Comparison of ENCODE assay signal across 9 cellular contexts in the genomic region with DNA sequence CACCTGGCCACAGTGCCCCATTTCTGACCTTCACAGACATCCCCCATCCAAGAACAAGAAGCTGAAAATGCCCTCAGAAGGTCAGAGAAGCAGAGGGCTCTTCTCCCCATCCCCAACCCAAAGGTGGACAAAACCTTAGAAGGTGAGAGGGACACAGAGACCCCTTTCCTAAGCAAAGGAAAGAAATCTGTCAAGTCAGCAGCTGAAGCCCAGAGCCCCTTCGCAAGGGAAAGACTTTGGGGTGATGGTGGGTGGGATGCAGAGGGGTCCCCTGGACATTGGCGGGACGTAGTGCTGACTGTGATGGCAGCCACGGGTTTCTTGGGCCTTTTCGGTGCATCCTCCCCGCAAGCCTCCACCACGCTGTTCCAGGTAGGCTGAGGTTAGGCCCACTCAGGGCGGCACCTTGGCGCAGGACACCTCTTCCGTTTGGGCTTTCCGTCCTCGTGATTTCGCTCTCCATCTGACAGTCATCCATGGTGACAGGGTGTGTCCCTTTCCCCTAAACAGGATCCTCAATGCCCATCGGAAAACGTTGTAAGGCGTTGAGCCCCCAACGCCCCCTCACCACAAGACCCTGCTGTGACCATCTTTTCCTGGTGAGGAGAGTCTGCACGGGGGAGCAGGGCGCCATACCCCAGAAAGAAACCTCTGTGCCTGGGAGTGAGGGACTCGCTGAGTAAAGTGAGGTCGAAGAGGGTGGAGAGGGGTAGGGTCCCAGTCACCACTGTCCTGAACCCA. TPM values are rescaled to one million over a fixed set of nuclear protein-coding genes. Genes with fewer than 3 reads are reported as not detected.
DNase-seq lines count a peak whose midpoint lies in the region; ATAC-seq, FAIRE-seq and TF ChIP-seq lines count a peak whose summit lies in the region.
"Had no signal": no experiment of that assay in that cellular context is flagged by ENCODE, and none has a peak within 500 bp of the region (broad histone marks: within the 10 kb centered on the region; RNA-seq: fewer than 3 reads in every experiment).

No MANE protein-coding gene starts in this region.

- TF ChIP-seq CTCF in DND-41 (IDR thresholded peaks at IDR 0.05; ENCODE audit: borderline replicate concordance, extremely low read depth, low read length, poor library complexity, severe bottlenecking) (no peak), LNCaP clone FGC (IDR thresholded peaks at IDR 0.05; ENCODE audit: control insufficient read depth, extremely low read depth, insufficient read depth) (no peak), H1 (IDR thresholded peaks at IDR 0.05; ENCODE audit: control extremely low read depth in 1 of 3, insufficient read depth in 1 of 3, low read depth in 1 of 3, low read length in 3 of 3) (no peak), osteoblast (IDR thresholded peaks at IDR 0.05; ENCODE audit: extremely low read depth, low read depth, low read length) (no peak)

- CTCF ChIA-PET in H1 (lab: Charles Lee; ENCODE audit: partially characterized antibody), result interaction anchor here (2.0 kb wide), 1 partner anchor 12 kb away, joined by 7 read pairs; no protein-coding TSS in a partner anchor

- no peak for DNase-seq in DND-41
- no peak for DNase-seq in LNCaP clone FGC (ENCODE audit: low read depth)
- DNase-seq in H1 (ENCODE audit: low read depth in 1 of 2, low spot score in 2 of 2), result no peak
- no peak for DNase-seq in osteoblast (ENCODE audit: insufficient read length, low spot score, missing footprints)
- no peak for DNase-seq in NOMO-1 (lab: John Stamatoyannopoulos, UW; ENCODE audit: unreplicated experiment in 2 of 2)
- no peak for DNase-seq in epidermal melanocyte (ENCODE audit: insufficient read length, low spot score)
- DNase-seq in NCI-H1048 (lab: John Stamatoyannopoulos, UW), result no peak

- peak overlapping the region; percentile 37; the same call in 1 of the 2 replicates for H4K8ac ChIP-seq in H1 (ENCODE audit: extremely low read depth, insufficient read depth, low read length)

- no peak overlapping the region for H2BK120ac ChIP-seq in H1 (replicated peaks; ENCODE audit: low read depth, low read length)

- WGBS in H1 (ENCODE audit: extremely low coverage in 1 of 2, insufficient coverage in 1 of 2, insufficient read length in 1 of 2, insufficient replicate concordance in 2 of 2, low coverage in 1 of 2, low lambda C conversion rate in 2 of 2, missing lambda C conversion rate in 1 of 2), 2 experiments, result 66% methylated on average over 21 of the region's 21 CpGs; no CpG with 5 or more reads in 1 of the 2 experiments

- H3K79me2 ChIP-seq in DND-41 (ENCODE audit: insufficient read depth, low read length) (no peaks in the 10 kb centered on the region), H1 (ENCODE audit: control insufficient read depth in 1 of 2, insufficient read depth in 2 of 2, low read length in 2 of 2) (no peaks in the 10 kb centered on the region), osteoblast (ENCODE audit: insufficient read depth, low read length) (no peaks in the 10 kb centered on the region)

- H3K18ac ChIP-seq in H1 (ENCODE audit: extremely low read depth, low read length), result peak overlapping the region; percentile 6

- peak overlapping the region; percentile 23; the same call in 1 of the 2 replicates for H3K9ac ChIP-seq in DND-41 (ENCODE audit: low read depth, low read length)
- peak overlapping the region in 2 of 4 experiments; percentile 45 to 49; a peak in 4 of 7 replicates for H3K9ac ChIP-seq in H1 (replicated peaks in 1 of 4; ENCODE audit: extremely low read depth in 1 of 4, low read depth in 3 of 4, low read length in 3 of 4)

- H3K23me2 ChIP-seq in H1 (ENCODE audit: low read depth, low read length), result peaks cover 2% of the 10 kb centered on the region; the same call in 1 of the 2 replicates

- H3K4me2 ChIP-seq in DND-41 (ENCODE audit: insufficient read depth, low read length), result peak overlapping the region; percentile 68
- peak overlapping the region; percentile 72 to 99 for H3K4me2 ChIP-seq in H1 (ENCODE audit: insufficient read depth in 1 of 2, low read depth in 2 of 2, low read length in 2 of 2)
- H3K4me2 ChIP-seq in osteoblast (ENCODE audit: insufficient read depth, low read length), result peak overlapping the region; percentile 81

- peak overlapping the region in 1 of 2 experiments; percentile 56; a peak in 2 of 4 replicates for H3K4me3 ChIP-seq in DND-41 (ENCODE audit: low read depth in 1 of 2, low read length in 2 of 2)
- H3K4me3 ChIP-seq in LNCaP clone FGC (ENCODE audit: low read depth, low read length), result peak overlapping the region; percentile 48
- peak overlapping the region; percentile 33 to 60 (median 49); a peak in 7 of 8 replicates for H3K4me3 ChIP-seq in H1 (ENCODE audit: extremely low read depth in 1 of 4, insufficient read depth in 2 of 4, low read depth in 3 of 4, low read length in 4 of 4)
- H3K4me3 ChIP-seq in osteoblast (ENCODE audit: insufficient read depth, low read length), result peak overlapping the region; percentile 67

- peaks cover 5% of the 10 kb centered on the region; the same call in 1 of the 2 replicates for H4K20me1 ChIP-seq in DND-41 (ENCODE audit: insufficient read depth, low read length)
- H4K20me1 ChIP-seq in H1 (replicated peaks in 1 of 2; ENCODE audit: control insufficient read depth in 1 of 2, insufficient read depth in 2 of 2, low read length in 2 of 2), result no peaks in the 10 kb centered on the region
- no peaks in the 10 kb centered on the region for H4K20me1 ChIP-seq in osteoblast (ENCODE audit: insufficient read depth, low read length)

- H2BK15ac ChIP-seq in H1 (ENCODE audit: low read length), result no peak overlapping the region; the same call in 1 of the 2 replicates

- peak overlapping the region; percentile 79; the same call in 1 of the 2 replicates for H2BK5ac ChIP-seq in H1 (ENCODE audit: low read depth, low read length)

- H2AFZ ChIP-seq in DND-41 (ENCODE audit: low read depth, low read length) (peak overlapping the region; percentile 55), H1 (ENCODE audit: low read length) (no peak overlapping the region), osteoblast (ENCODE audit: low read length) (peak overlapping the region; percentile 88)

- no peak overlapping the region; the same call in 1 of the 2 replicates for H2AK5ac ChIP-seq in H1 (ENCODE audit: low read depth, low read length)

- H3K36me3 ChIP-seq in DND-41 (ENCODE audit: insufficient read depth, low read length) (no peaks in the 10 kb centered on the region), H1 (ENCODE audit: control insufficient read depth in 2 of 4, insufficient read depth in 4 of 4, low read length in 3 of 4) (no peaks in the 10 kb centered on the region), osteoblast (ENCODE audit: insufficient read depth, low read length) (no peaks in the 10 kb centered on the region)
- H3K36me3 ChIP-seq: thyroid gland had no signal

- no peak overlapping the region for H3K14ac ChIP-seq in H1 (ENCODE audit: insufficient read length)

- no peak overlapping the region for H3K27ac ChIP-seq in DND-41 (ENCODE audit: low read length)
- no peak overlapping the region for H3K27ac ChIP-seq in H1 (ENCODE audit: low read depth, low read length)
- no peak overlapping the region for H3K27ac ChIP-seq in osteoblast (ENCODE audit: low read depth, low read length)
- H3K27ac ChIP-seq: thyroid gland had no signal

- H3K9me3 ChIP-seq in DND-41 (ENCODE audit: insufficient read depth, low read length, severe bottlenecking) (no peaks in the 10 kb centered on the region), H1 (ENCODE audit: insufficient read depth in 2 of 2, low read depth in 1 of 2, low read length in 1 of 2) (no peaks in the 10 kb centered on the region), osteoblast (ENCODE audit: low read depth, low read length) (no peaks in the 10 kb centered on the region)
- H3K9me3 ChIP-seq: thyroid gland had no signal

- H3K23ac ChIP-seq in H1 (ENCODE audit: insufficient read length), result no peak overlapping the region

- peak overlapping the region; percentile 5 for H3K4ac ChIP-seq in H1 (replicated peaks; ENCODE audit: insufficient read length, low read depth, low read length)

- H4K5ac ChIP-seq in H1 (ENCODE audit: insufficient read length, low read depth, low read length), result no peak overlapping the region

- no peak overlapping the region for H3K56ac ChIP-seq in H1 (replicated peaks; ENCODE audit: insufficient read length, low read depth, low read length)

- peak overlapping the region; percentile 84; the same call in 1 of the 2 replicates for H2BK12ac ChIP-seq in H1 (ENCODE audit: low read depth, low read length)

- no peak for TF ChIP-seq POLR2A in H1 (IDR thresholded peaks at IDR 0.05; ENCODE audit: control extremely low read depth in 1 of 2, low read depth in 2 of 2, low read length in 2 of 2)

- peak overlapping the region; percentile 1 for H4K91ac ChIP-seq in H1 (replicated peaks; ENCODE audit: insufficient read length, low read length)

- no peak for TF ChIP-seq EP300 in H1 (IDR thresholded peaks at IDR 0.05; ENCODE audit: borderline replicate concordance in 1 of 2, low read depth in 2 of 2, low read length in 2 of 2)

- peak; percentile 24; the same call in 1 of the 3 replicates for ATAC-seq in DND-41 (ENCODE audit: insufficient read depth, low read depth)
- no peak for ATAC-seq in GM18867 (IDR thresholded peaks at IDR 0.05; ENCODE audit: unreplicated experiment)

- H3K4me1 ChIP-seq in DND-41 (ENCODE audit: insufficient read depth, low read length) (peaks cover 19% of the 10 kb centered on the region), H1 (replicated peaks in 1 of 4; ENCODE audit: control insufficient read depth in 3 of 4, insufficient read depth in 4 of 4, low read length in 3 of 4) (peaks cover 0 to 16% (median 7%) of the 10 kb centered on the region in 4 experiments; a peak in 6 of 7 replicates), osteoblast (ENCODE audit: insufficient read depth, low read length) (peaks cover 8% of the 10 kb centered on the region)

- FAIRE-seq in H1 (lab: Jason Lieb, UNC), result no peak

- no peak overlapping the region for H2BK20ac ChIP-seq in H1 (ENCODE audit: low read length)

- H3K27me3 ChIP-seq in DND-41 (ENCODE audit: insufficient read depth, low read length, poor library complexity) (no peaks in the 10 kb centered on the region), H1 (replicated peaks in 1 of 4; ENCODE audit: control insufficient read depth in 3 of 4, extremely low read depth in 1 of 4, insufficient read depth in 3 of 4, low read length in 3 of 4) (peaks cover 0 to 5% (median 2%) of the 10 kb centered on the region in 4 experiments; a peak in 3 of 7 replicates), osteoblast (ENCODE audit: insufficient read depth, low read length) (no peaks in the 10 kb centered on the region)
- H3K27me3 ChIP-seq: thyroid gland had no signal

- 0 out of 2 replicates have a peak, but pooled peaks cover 2% of the 10 kb centered on the region for H3K79me1 ChIP-seq in H1 (ENCODE audit: low read depth, low read length)

- no peak for TF ChIP-seq RAD21 in H1 (IDR thresholded peaks at IDR 0.05 in 1 of 2, conservative IDR thresholded peaks at IDR 0.05 in 1 of 2; ENCODE audit: low read depth in 2 of 2, low read length in 2 of 2)

- POLR2A ChIA-PET in H1 (lab: Charles Lee; ENCODE audit: partially characterized antibody), result interaction anchor here (1.4 kb wide), 1 partner anchor 18 kb away, joined by 5 read pairs; no protein-coding TSS in a partner anchor

RNA-seq across cellular contexts. Expression of a gene that starts 10.7 kb away (rescaled TPM):
- total RNA-seq in H1 (2021; fragmentation: NEBNext Ultra II Directional; extraction: Animal tissue kit (Norgen Biotek cat#: 25700)), result not detected in 2 replicates
- polyA plus RNA-seq in H1 (2011; rRNA removed), result 0.03 and 0.05 TPM in 2 replicates
- not detected for polyA plus RNA-seq in H1 (2011; cell fraction: cytosol; rRNA removed)
- polyA plus RNA-seq in H1 (2011; cell fraction: nucleus; rRNA removed), result not detected
- polyA plus RNA-seq in H1 (2012, experiment 1 of 2), result not detected in 4 replicates
- 0.07 TPM for polyA plus RNA-seq in H1 (2012, experiment 2 of 2)
- 0.06 TPM for polyA plus RNA-seq in H1 (2013, experiment 1 of 2)
- 0.06 TPM for polyA plus RNA-seq in H1 (2013, experiment 2 of 2)
- polyA minus RNA-seq in H1 (2011; rRNA and poly(A)+ RNA removed), result 0.44 TPM in 1 of 2 replicates, not detected in the other
- not detected for polyA minus RNA-seq in H1 (2011; cell fraction: cytosol; rRNA and poly(A)+ RNA removed)
- not detected for polyA minus RNA-seq in H1 (2011; cell fraction: nucleus; rRNA and poly(A)+ RNA removed)
- total RNA-seq in osteoblast, result under 0.01 TPM in 1 of 2 replicates, not detected in the other
- total RNA-seq: thyroid gland had no signal

RNA-seq across cellular contexts. Expression of a gene that starts 24.6 kb away (rescaled TPM):
- not detected in 2 replicates for total RNA-seq in H1 (2021; fragmentation: NEBNext Ultra II Directional; extraction: Animal tissue kit (Norgen Biotek cat#: 25700))
- not detected in 2 replicates for polyA plus RNA-seq in H1 (2011; rRNA removed)
- polyA plus RNA-seq in H1 (2011; cell fraction: cytosol; rRNA removed), result not detected
- not detected for polyA plus RNA-seq in H1 (2011; cell fraction: nucleus; rRNA removed)
- not detected in 4 replicates for polyA plus RNA-seq in H1 (2012, experiment 1 of 2)
- polyA plus RNA-seq in H1 (2012, experiment 2 of 2), result not detected
- not detected for polyA plus RNA-seq in H1 (2013, experiment 1 of 2)
- polyA plus RNA-seq in H1 (2013, experiment 2 of 2), result not detected
- not detected in 2 replicates for polyA minus RNA-seq in H1 (2011; rRNA and poly(A)+ RNA removed)
- not detected for polyA minus RNA-seq in H1 (2011; cell fraction: cytosol; rRNA and poly(A)+ RNA removed)
- polyA minus RNA-seq in H1 (2011; cell fraction: nucleus; rRNA and poly(A)+ RNA removed), result not detected
- not detected in 2 replicates for total RNA-seq in osteoblast
- total RNA-seq: thyroid gland had no signal

RNA-seq across cellular contexts. Expression of a gene that starts 24.7 kb away (rescaled TPM):
- 50.4 and 54.6 TPM in 2 replicates for total RNA-seq in H1 (2021; fragmentation: NEBNext Ultra II Directional; extraction: Animal tissue kit (Norgen Biotek cat#: 25700))
- polyA plus RNA-seq in H1 (2011; rRNA removed), result 108 and 168 TPM in 2 replicates
- polyA plus RNA-seq in H1 (2011; cell fraction: cytosol; rRNA removed), result 81.5 TPM
- 137 TPM for polyA plus RNA-seq in H1 (2011; cell fraction: nucleus; rRNA removed)
- 68.0 to 82.6 TPM (median 74.3 TPM) in 4 replicates for polyA plus RNA-seq in H1 (2012, experiment 1 of 2)
- 55.0 TPM for polyA plus RNA-seq in H1 (2012, experiment 2 of 2)
- 125 TPM for polyA plus RNA-seq in H1 (2013, experiment 1 of 2)
- 165 TPM for polyA plus RNA-seq in H1 (2013, experiment 2 of 2)
- polyA minus RNA-seq in H1 (2011; rRNA and poly(A)+ RNA removed), result 133 and 136 TPM in 2 replicates
- polyA minus RNA-seq in H1 (2011; cell fraction: cytosol; rRNA and poly(A)+ RNA removed), result 33.8 TPM
- polyA minus RNA-seq in H1 (2011; cell fraction: nucleus; rRNA and poly(A)+ RNA removed), result 39.0 TPM
- total RNA-seq in osteoblast, result 39.8 and 46.6 TPM in 2 replicates

RNA-seq across cellular contexts. Expression of a gene that starts 28.5 kb away (rescaled TPM):
- 198 TPM in 2 replicates for total RNA-seq in H1 (2021; fragmentation: NEBNext Ultra II Directional; extraction: Animal tissue kit (Norgen Biotek cat#: 25700))
- 151 and 182 TPM in 2 replicates for polyA plus RNA-seq in H1 (2011; rRNA removed)
- polyA plus RNA-seq in H1 (2011; cell fraction: cytosol; rRNA removed), result 163 TPM
- polyA plus RNA-seq in H1 (2011; cell fraction: nucleus; rRNA removed), result 205 TPM
- polyA plus RNA-seq in H1 (2012, experiment 1 of 2), result 176 to 222 TPM (median 218 TPM) in 4 replicates
- 235 TPM for polyA plus RNA-seq in H1 (2012, experiment 2 of 2)
- polyA plus RNA-seq in H1 (2013, experiment 1 of 2), result 142 TPM
- polyA plus RNA-seq in H1 (2013, experiment 2 of 2), result 143 TPM
- 133 and 164 TPM in 2 replicates for polyA minus RNA-seq in H1 (2011; rRNA and poly(A)+ RNA removed)
- polyA minus RNA-seq in H1 (2011; cell fraction: cytosol; rRNA and poly(A)+ RNA removed), result 79.9 TPM
- 44.9 TPM for polyA minus RNA-seq in H1 (2011; cell fraction: nucleus; rRNA and poly(A)+ RNA removed)
- 94.8 and 99.3 TPM in 2 replicates for total RNA-seq in osteoblast

RNA-seq across cellular contexts. Expression of a gene that starts 33.7 kb away (rescaled TPM):
- total RNA-seq in H1 (2021; fragmentation: NEBNext Ultra II Directional; extraction: Animal tissue kit (Norgen Biotek cat#: 25700)), result 10.3 and 11.8 TPM in 2 replicates
- polyA plus RNA-seq in H1 (2011; rRNA removed), result 9.7 and 9.8 TPM in 2 replicates
- 12.4 TPM for polyA plus RNA-seq in H1 (2011; cell fraction: cytosol; rRNA removed)
- 36.6 TPM for polyA plus RNA-seq in H1 (2011; cell fraction: nucleus; rRNA removed)
- 15.6 to 19.3 TPM (median 17.4 TPM) in 4 replicates for polyA plus RNA-seq in H1 (2012, experiment 1 of 2)
- polyA plus RNA-seq in H1 (2012, experiment 2 of 2), result 2.8 TPM
- polyA plus RNA-seq in H1 (2013, experiment 1 of 2), result 10.5 TPM
- polyA plus RNA-seq in H1 (2013, experiment 2 of 2), result 9.1 TPM
- polyA minus RNA-seq in H1 (2011; rRNA and poly(A)+ RNA removed), result 5.8 and 8.0 TPM in 2 replicates
- 5.4 TPM for polyA minus RNA-seq in H1 (2011; cell fraction: cytosol; rRNA and poly(A)+ RNA removed)
- 14.9 TPM for polyA minus RNA-seq in H1 (2011; cell fraction: nucleus; rRNA and poly(A)+ RNA removed)
- total RNA-seq in osteoblast, result 5.3 and 5.8 TPM in 2 replicates
